In the genomic region with DNA sequence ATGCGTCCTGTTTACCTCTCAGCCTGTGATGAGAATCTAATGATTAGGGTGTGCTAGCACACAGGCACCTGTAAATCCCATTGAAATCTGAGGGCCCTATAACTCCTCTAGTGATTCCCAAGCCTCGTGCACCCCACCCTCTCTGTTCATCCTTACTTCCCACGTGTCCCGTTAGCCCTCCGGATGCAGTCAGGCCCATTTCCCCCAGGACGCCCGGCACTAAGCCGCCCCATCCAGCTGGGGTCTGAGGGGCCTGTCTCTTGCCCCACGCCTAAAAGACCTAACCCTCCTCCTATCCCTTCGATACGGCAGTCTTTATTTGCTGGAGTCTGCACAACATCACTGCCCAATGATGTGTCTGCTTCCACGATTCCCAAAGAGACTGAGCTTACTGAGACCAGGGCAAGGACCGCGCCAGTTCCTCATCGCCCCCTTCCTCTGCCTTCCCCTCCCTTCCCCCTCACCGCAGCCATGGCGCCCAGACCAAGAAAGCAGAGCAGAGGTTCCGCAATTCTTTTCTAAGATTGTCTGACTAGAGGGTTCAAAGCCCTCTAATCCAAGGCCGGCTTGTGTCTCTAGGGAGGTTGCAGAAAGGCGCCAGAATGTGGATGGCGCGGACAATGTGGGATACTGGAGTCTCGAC, we compare ENCODE assay signal across 8 cellular contexts. TPM values are rescaled to one million over a fixed set of nuclear protein-coding genes. Genes with fewer than 3 reads are reported as not detected.
DNase-seq lines count a peak whose midpoint lies in the region; ATAC-seq, FAIRE-seq and TF ChIP-seq lines count a peak whose summit lies in the region.

No MANE protein-coding gene starts in this region.

- H3K4me1 ChIP-seq in OCI-LY1 (ENCODE audit: insufficient read depth, low read length, severe bottlenecking) (peaks cover 44% of the 10 kb centered on the region), endocrine pancreas (ENCODE audit: control insufficient read depth, insufficient read depth, low read length) (peaks cover 5% of the 10 kb centered on the region)

- no peak for TF ChIP-seq CTCF in OCI-LY1 (IDR thresholded peaks at IDR 0.05; ENCODE audit: low read length)

- H3K9ac ChIP-seq in OCI-LY1 (ENCODE audit: low read length) (peak overlapping the region; percentile 80), endocrine pancreas (ENCODE audit: control insufficient read depth, insufficient read depth, low read length) (peak overlapping the region; percentile 48)

- peaks cover 0 to 2% (median 0%) of the 10 kb centered on the region in 3 donors for H3K36me3 Mint-ChIP-seq in naive thymus-derived CD8-positive, alpha-beta T cell

- H2AFZ ChIP-seq in OCI-LY1 (ENCODE audit: low read length) = no peak overlapping the region

- no peak for DNase-seq in naive thymus-derived CD8-positive, alpha-beta T cell
- DNase-seq in amniotic stem cell (lab: John Stamatoyannopoulos, UW) (no peak), GM19239 (ENCODE audit: insufficient read length, low spot score) (no peak)

- H3K4me3 ChIP-seq in GM08714 (ENCODE audit: low read length) (peak overlapping the region; percentile 59; the same call in 1 of the 2 replicates), OCI-LY1 (ENCODE audit: low read depth, low read length, poor library complexity, severe bottlenecking) (peak overlapping the region; percentile 72), endocrine pancreas (ENCODE audit: control insufficient read depth, insufficient read depth, low read length) (no peak overlapping the region)

- H4K20me1 ChIP-seq in OCI-LY1 (ENCODE audit: insufficient read depth, low read length) = no peaks in the 10 kb centered on the region

- H3F3A ChIP-seq in OCI-LY1 (ENCODE audit: insufficient read depth, low read length) = no peaks in the 10 kb centered on the region

- peak overlapping the region in 3 of 10 donors; percentile 48 to 88 (median 70) for H3K27ac Mint-ChIP-seq in naive thymus-derived CD8-positive, alpha-beta T cell

- peaks cover 7% of the 10 kb centered on the region; the same call in 1 of the 2 replicates for H3K36me3 ChIP-seq in OCI-LY1 (ENCODE audit: insufficient read depth, low read length)
- no peaks in the 10 kb centered on the region for H3K36me3 ChIP-seq in endocrine pancreas (ENCODE audit: control insufficient read depth, insufficient read depth, low read length)

- peak; percentile 6 for ATAC-seq in HG02571 (IDR thresholded peaks at IDR 0.05; ENCODE audit: unreplicated experiment)
- peak; percentile 3 to 5 for ATAC-seq in naive thymus-derived CD8-positive, alpha-beta T cell
- ATAC-seq in HG03025 (IDR thresholded peaks at IDR 0.05; ENCODE audit: low FRiP score, unreplicated experiment) = no peak

- peak overlapping the region; percentile 66 to 88 (median 82) for H3K4me3 Mint-ChIP-seq in naive thymus-derived CD8-positive, alpha-beta T cell

- peaks cover 11 to 50% (median 17%) of the 10 kb centered on the region in 5 donors for H3K27me3 Mint-ChIP-seq in naive thymus-derived CD8-positive, alpha-beta T cell

- no peak for FAIRE-seq in GM19239 (lab: Jason Lieb, UNC)

- POLR2A ChIA-PET in naive thymus-derived CD8-positive, alpha-beta T cell (lab: Charles Lee) = no interaction called here

- H3K4me2 ChIP-seq in OCI-LY1 (ENCODE audit: low read length) = peak overlapping the region; percentile 71

- H3K9me3 Mint-ChIP-seq in naive thymus-derived CD8-positive, alpha-beta T cell = no peaks in the 10 kb centered on the region

- H3K27me3 ChIP-seq in OCI-LY1 (ENCODE audit: insufficient read depth, low read length) (no peaks in the 10 kb centered on the region), endocrine pancreas (ENCODE audit: control insufficient read depth, insufficient read depth, low read length) (no peaks in the 10 kb centered on the region)

- H3K27ac ChIP-seq in OCI-LY1 (ENCODE audit: low read depth, low read length, poor library complexity, severe bottlenecking) = peak overlapping the region; percentile 96

- no peaks in the 10 kb centered on the region for H3K9me2 ChIP-seq in OCI-LY1 (ENCODE audit: low read depth, low read length)

- peaks cover 11 to 46% (median 22%) of the 10 kb centered on the region in 4 donors for H3K4me1 Mint-ChIP-seq in naive thymus-derived CD8-positive, alpha-beta T cell

- H3K79me2 ChIP-seq in OCI-LY1 (ENCODE audit: insufficient read depth, low read length) = peaks cover 10% of the 10 kb centered on the region; the same call in 1 of the 2 replicates

- H3K9me3 ChIP-seq in OCI-LY1 (ENCODE audit: low read length) (no peaks in the 10 kb centered on the region), endocrine pancreas (ENCODE audit: control insufficient read depth, low read length) (no peaks in the 10 kb centered on the region)

RNA-seq across cellular contexts. Expression of gene FADS2, which starts 1.0 kb away (rescaled TPM):
- total RNA-seq in naive thymus-derived CD8-positive, alpha-beta T cell = not detected
- 1 to 10 TPM in 2 of 3 donors, under 1 TPM in 1; 0.06 to 9.6 (median 4.2) TPM for polyA plus RNA-seq in naive thymus-derived CD8-positive, alpha-beta T cell

RNA-seq across cellular contexts. Expression of gene FADS1, which starts 10.2 kb away (rescaled TPM):
- under 1 TPM; 0.55 to 0.60 TPM for total RNA-seq in naive thymus-derived CD8-positive, alpha-beta T cell
- polyA plus RNA-seq in naive thymus-derived CD8-positive, alpha-beta T cell = 1 to 10 TPM in 2 of 3 donors, not detected in 1; 1.7 to 4.7 TPM

RNA-seq across cellular contexts. Expression of gene FEN1, which starts 34.3 kb away (rescaled TPM):
- 1 to 10 TPM; 8.3 to 8.6 TPM for total RNA-seq in naive thymus-derived CD8-positive, alpha-beta T cell
- polyA plus RNA-seq in naive thymus-derived CD8-positive, alpha-beta T cell = 10 to 100 TPM in 2 of 3 donors, 1 to 10 TPM in 1; 10.0 to 13.1 (median 10.2) TPM

RNA-seq across cellular contexts. Expression of gene TMEM258, which starts 34.7 kb away (rescaled TPM):
- 10 to 100 TPM; 84.4 to 87.7 TPM for total RNA-seq in naive thymus-derived CD8-positive, alpha-beta T cell
- polyA plus RNA-seq in naive thymus-derived CD8-positive, alpha-beta T cell = 100 to 1,000 TPM; 205 to 256 (median 225) TPM
